8 cellular contexts compared by ENCODE assay signal in genomic region chr1:89633103-89633744, GRCh38. TPM values are rescaled to one million over a fixed set of nuclear protein-coding genes. Genes with fewer than 3 reads are reported as not detected.
A peak's percentile ranks its signal among the peaks of the same experiment; 100 is the strongest.
DNase-seq lines count a peak whose midpoint lies in the region; ATAC-seq, FAIRE-seq and TF ChIP-seq lines count a peak whose summit lies in the region.

TSS of gene LRRC8C (plus strand) at chr1:89633120. CDS start at chr1:89686474, 53,354 bp downstream.

- no CpG with 5 or more reads among the region's 78 CpGs for WGBS in neuronal stem cell (ENCODE audit: extremely low coverage in 2 of 2, insufficient read length in 2 of 2, insufficient replicate concordance in 1 of 2), 2 donors
- 0 to 1% methylated on average over 50 to 78 of the region's 78 CpGs for WGBS in aorta, 2 donors

- FAIRE-seq in RCC 7860 (lab: Jason Lieb, UNC) = no peak

- ATAC-seq in GM19463 (IDR thresholded peaks at IDR 0.05; ENCODE audit: unreplicated experiment) = peak; percentile 45
- ATAC-seq in HG03558 (IDR thresholded peaks at IDR 0.05; ENCODE audit: extremely low read depth, unreplicated experiment) = peak; percentile 12
- ATAC-seq in foreskin keratinocyte = peak; percentile 55
- ATAC-seq in aorta (ENCODE audit: low FRiP score) = peak; percentile 81

- H3K18ac ChIP-seq in neuronal stem cell (ENCODE audit: low read length) = peak within 1 kb of the TSS; percentile 99

- H3K36me3 ChIP-seq in neuronal stem cell (replicated peaks in 1 of 2; ENCODE audit: control insufficient read depth in 2 of 2, insufficient read depth in 2 of 2, low read length in 2 of 2) (no peaks in the 10 kb centered on the region), aorta (ENCODE audit: control insufficient read depth in 1 of 2, insufficient read depth in 2 of 2, low read length in 1 of 2) (no peaks in the 10 kb centered on the region)

- H3K79me1 ChIP-seq in neuronal stem cell (ENCODE audit: low read depth, low read length) = no peaks in the 10 kb centered on the region

- peak within 1 kb of the TSS; percentile 94 for H2BK15ac ChIP-seq in neuronal stem cell (ENCODE audit: low read length)

- H3K4me3 ChIP-seq in neuronal stem cell (ENCODE audit: low read length in 2 of 2) (peak within 1 kb of the TSS; percentile 80 to 95), aorta (ENCODE audit: low read length in 2 of 2) (peak within 1 kb of the TSS; percentile 77 to 95)

- peak within 1 kb of the TSS; percentile 95 for H3K4me2 ChIP-seq in neuronal stem cell (ENCODE audit: insufficient read depth, low read length, poor library complexity, severe bottlenecking)

- peak within 1 kb of the TSS; percentile 46 for H3K27ac ChIP-seq in foreskin keratinocyte
- H3K27ac ChIP-seq in neuronal stem cell (replicated peaks; ENCODE audit: low read length) = peak within 1 kb of the TSS; percentile 84
- peak within 1 kb of the TSS; percentile 16 to 85 for H3K27ac ChIP-seq in aorta (ENCODE audit: low read depth in 1 of 2, low read length in 2 of 2)

- H4K8ac ChIP-seq in neuronal stem cell (ENCODE audit: low read depth, low read length) = no peak within 1 kb of the TSS

- no peaks in the 10 kb centered on the region for H3K27me3 ChIP-seq in foreskin keratinocyte
- peaks cover 0 to 29% (median 8%) of the 10 kb centered on the region in 3 experiments for H3K27me3 ChIP-seq in neuronal stem cell (ENCODE audit: control insufficient read depth in 3 of 3, insufficient read depth in 3 of 3, low read depth in 1 of 3, low read length in 3 of 3)
- no peaks in the 10 kb centered on the region for H3K27me3 ChIP-seq in aorta (ENCODE audit: control insufficient read depth in 1 of 2, insufficient read depth in 2 of 2, low read length in 1 of 2)

- H3K4ac ChIP-seq in neuronal stem cell (ENCODE audit: low read length) = no peak within 1 kb of the TSS

- H3K9me3 ChIP-seq in neuronal stem cell (replicated peaks in 1 of 2; ENCODE audit: control insufficient read depth in 2 of 2, insufficient read depth in 1 of 2, low read depth in 1 of 2, low read length in 2 of 2) (no peaks in the 10 kb centered on the region), aorta (ENCODE audit: control insufficient read depth, low read length) (no peaks in the 10 kb centered on the region)

- DNase-seq in DMS53 treated with DMSO at 0.1 percent for 48 hours (lab: John Stamatoyannopoulos, UW; ENCODE audit: unreplicated experiment) = peak; percentile 37
- peak; percentile 39 for DNase-seq in RCC 7860 (ENCODE audit: low spot score)
- peak; percentile 27 for DNase-seq in activated gamma-delta T cell treated with anti-CD3 and anti-CD28 coated beads, Interleukin-2, amount 50 U/mL, for 16 hours (ENCODE audit: low read depth)
- DNase-seq in foreskin keratinocyte = peak; percentile 35 to 59
- DNase-seq in neuronal stem cell (ENCODE audit: low spot score) = no peak
- DNase-seq in aorta = peak; percentile 75 to 87

- H4K91ac ChIP-seq in neuronal stem cell (ENCODE audit: low read depth, low read length, poor library complexity) = no peak within 1 kb of the TSS

- H2BK12ac ChIP-seq in neuronal stem cell (ENCODE audit: low read length) = peak within 1 kb of the TSS; percentile 31

- no peak for TF ChIP-seq CTCF in foreskin keratinocyte (conservative IDR thresholded peaks at IDR 0.05)

- H2AFZ ChIP-seq in neuronal stem cell (ENCODE audit: low read length) = peak within 1 kb of the TSS; percentile 99

- peaks cover 30% of the 10 kb centered on the region for H3K4me1 ChIP-seq in foreskin keratinocyte
- H3K4me1 ChIP-seq in neuronal stem cell (ENCODE audit: control insufficient read depth in 2 of 2, insufficient read depth in 1 of 2, low read depth in 1 of 2, low read length in 2 of 2) = peaks cover 8% of the 10 kb centered on the region in 2 donors
- H3K4me1 ChIP-seq in aorta (ENCODE audit: control insufficient read depth in 1 of 2, insufficient read depth in 2 of 2, low read length in 2 of 2) = no peaks in the 10 kb centered on the region

- no peak within 1 kb of the TSS for H2AK5ac ChIP-seq in neuronal stem cell (ENCODE audit: low read depth, low read length)

- no peak within 1 kb of the TSS for H2BK120ac ChIP-seq in neuronal stem cell (ENCODE audit: low read depth, low read length)

- H3K9ac ChIP-seq in neuronal stem cell (ENCODE audit: low read depth, low read length, poor library complexity) = peak within 1 kb of the TSS; percentile 95

- peak within 1 kb of the TSS; percentile 58 for H3K14ac ChIP-seq in neuronal stem cell (ENCODE audit: low read length)

- intact Hi-C loops in aorta (cut with DNase I) = loop anchor here (2.0 to 5.0 kb wide), 3 partner anchors 129 to 359 kb away; no protein-coding TSS in a partner anchor

- H2BK5ac ChIP-seq in neuronal stem cell (ENCODE audit: low read length) = peak within 1 kb of the TSS; percentile 42

- H3K23ac ChIP-seq in neuronal stem cell (ENCODE audit: low read depth, low read length, poor library complexity) = peak within 1 kb of the TSS; percentile 82

RNA-seq across cellular contexts. Expression of gene LRRC8C, which starts in this region (rescaled TPM):
- total RNA-seq in foreskin keratinocyte = 23.2 and 27.9 TPM in 2 replicates
- polyA plus RNA-seq in foreskin keratinocyte = 7.1 and 7.6 TPM in 2 replicates
- 4.1 TPM for polyA plus RNA-seq in neuronal stem cell (2013, experiment 1 of 2)
- 4.5 TPM for polyA plus RNA-seq in neuronal stem cell (2013, experiment 2 of 2)
- total RNA-seq in aorta = 10 to 100 TPM in 1 of 2 donors, 1 to 10 TPM in 1; 9.0 to 14.4 TPM
- 1 to 10 TPM in 1 of 2 donors, under 1 TPM in 1; 0.75 to 2.2 TPM for polyA plus RNA-seq in aorta

Comparison
In these comparisons a context has a peak if more than half of its experiments do, and no peak if none do; other contexts are left out.
1. ATAC-seq: peak in every context shown above with its lines; median percentile 81 in aorta; 55 in foreskin keratinocyte; 45 in GM19463; 12 in HG03558.